In genomic region chr20:39878321-39878720, GRCh38 we compare ENCODE assay signal across 19 cellular contexts.
"Had no signal": no experiment of that assay in that cellular context is flagged by ENCODE, and none has a peak within 500 bp of the region (broad histone marks: within the 10 kb centered on the region; RNA-seq: fewer than 3 reads in every experiment).

No MANE protein-coding gene starts in this region.

- H3K4me1 Mint-ChIP-seq: activated CD4-positive, alpha-beta T cell treated with anti-CD3 and anti-CD28 coated beads, Interleukin-2, amount 10 ng/mL, durations not matched to agents 24 days and 14 days had no signal

- H3K4me3 Mint-ChIP-seq: activated CD4-positive, alpha-beta T cell treated with anti-CD3 and anti-CD28 coated beads, Interleukin-2, amount 10 ng/mL, durations not matched to agents 24 days and 14 days; activated CD8-positive, alpha-beta T cell treated with anti-CD3 and anti-CD28 coated beads, Interleukin-2, amount 10 ng/mL, durations not matched to agents 7 days and 5 days; activated naive CD4-positive, alpha-beta T cell treated with anti-CD3 and anti-CD28 coated beads for 36 hours; activated T-cell treated with anti-CD3 and anti-CD28 coated beads, Interleukin-2, amount 50 U/mL, for 24 hours; dendritic cell treated with granulocyte-macrophage colony-stimulating factor and Interleukin-4, amounts not matched to agents 40 ng/mL and 50 ng/mL, for 4 days; mesothelial cell of epicardium; natural killer cell treated with Interleukin-12 subunit alpha and Interleukin-12 subunit beta and Interleukin-15 and Interleukin-18, amount 100 ng/mL, for 72 hours; T-helper 1 cell treated with Interleukin-12 subunit alpha and Interleukin-12 subunit beta and Interleukin-4 antibody, amounts not matched to agents 30 μg/mL and 1 μg/mL, for 36 hours had no signal

- H3K36me3 Mint-ChIP-seq: brain; mesothelial cell of epicardium; natural killer cell treated with Interleukin-12 subunit alpha and Interleukin-12 subunit beta and Interleukin-15 and Interleukin-18, amount 100 ng/mL, for 72 hours had no signal

- H3K79me2 ChIP-seq: hepatocyte had no signal

- H3K9me3 Mint-ChIP-seq: activated CD4-positive, alpha-beta T cell treated with anti-CD3 and anti-CD28 coated beads, Interleukin-2, amount 10 ng/mL, durations not matched to agents 24 days and 14 days; dendritic cell treated with granulocyte-macrophage colony-stimulating factor and Interleukin-4, amounts not matched to agents 40 ng/mL and 50 ng/mL, for 4 days; T-helper 1 cell treated with Interleukin-12 subunit alpha and Interleukin-12 subunit beta and Interleukin-4 antibody, amounts not matched to agents 30 μg/mL and 1 μg/mL, for 36 hours had no signal

- H2AFZ ChIP-seq: hepatocyte had no signal

- H3K27me3 Mint-ChIP-seq: activated CD4-positive, alpha-beta T cell treated with anti-CD3 and anti-CD28 coated beads, Interleukin-2, amount 10 ng/mL, durations not matched to agents 24 days and 14 days; activated T-cell treated with anti-CD3 and anti-CD28 coated beads, Interleukin-2, amount 50 U/mL, for 24 hours had no signal

- H3K27ac ChIP-seq: hepatocyte, psoas muscle, tibial nerve had no signal

- H3K27ac Mint-ChIP-seq: activated CD4-positive, alpha-beta T cell treated with anti-CD3 and anti-CD28 coated beads, Interleukin-2, amount 10 ng/mL, durations not matched to agents 24 days and 14 days; activated CD8-positive, alpha-beta T cell treated with anti-CD3 and anti-CD28 coated beads, Interleukin-2, amount 10 ng/mL, durations not matched to agents 7 days and 5 days; activated naive CD4-positive, alpha-beta T cell treated with anti-CD3 and anti-CD28 coated beads for 36 hours; activated T-cell treated with anti-CD3 and anti-CD28 coated beads, Interleukin-2, amount 50 U/mL, for 24 hours; dendritic cell treated with granulocyte-macrophage colony-stimulating factor and Interleukin-4, amounts not matched to agents 40 ng/mL and 50 ng/mL, for 4 days; mesothelial cell of epicardium; natural killer cell treated with Interleukin-12 subunit alpha and Interleukin-12 subunit beta and Interleukin-15 and Interleukin-18, amount 100 ng/mL, for 72 hours; T-helper 1 cell treated with Interleukin-12 subunit alpha and Interleukin-12 subunit beta and Interleukin-4 antibody, amounts not matched to agents 30 μg/mL and 1 μg/mL, for 36 hours had no signal

- H3K4me2 ChIP-seq: hepatocyte had no signal

- DNase-seq: activated CD4-positive, alpha-beta T cell treated with anti-CD3 and anti-CD28 coated beads, Interleukin-2, amount 10 ng/mL, durations not matched to agents 24 days and 14 days; activated CD8-positive, alpha-beta T cell treated with anti-CD3 and anti-CD28 coated beads, Interleukin-2, amount 10 ng/mL, durations not matched to agents 7 days and 5 days; activated naive CD4-positive, alpha-beta T cell treated with anti-CD3 and anti-CD28 coated beads for 36 hours; activated T-cell treated with anti-CD3 and anti-CD28 coated beads, Interleukin-2, amount 50 U/mL, for 24 hours; anterior cingulate cortex; effector CD8-positive, alpha-beta T cell; left colon; occipital lobe; psoas muscle; right cardiac atrium; stimulated activated naive CD8-positive, alpha-beta T cell treated with anti-CD3 and anti-CD28 coated beads, Interleukin-15, Interleukin-2, amounts not matched to agents 100 U/mL and 50 U/mL, for 24 hours had no signal

- H3K4me3 ChIP-seq: hepatocyte, lung, psoas muscle, tibial nerve had no signal

- H3K36me3 ChIP-seq: tibial nerve had no signal

- H3K9me3 ChIP-seq: psoas muscle had no signal

- H3K27me3 ChIP-seq: hepatocyte, tibial nerve had no signal
